In genomic region chr20:47246061-47246460, GRCh38 we compare ENCODE assay signal across 18 cellular contexts.
A peak's percentile ranks its signal among the peaks of the same experiment; 100 is the strongest.
DNase-seq lines count a peak whose midpoint lies in the region; ATAC-seq and TF ChIP-seq lines count a peak whose summit lies in the region.
"Had no signal": no experiment of that assay in that cellular context is flagged by ENCODE, and none has a peak within 500 bp of the region (broad histone marks: within the 10 kb centered on the region; RNA-seq: fewer than 3 reads in every experiment).

No MANE protein-coding gene starts in this region.

- H3K4me3 Mint-ChIP-seq in Calu3 (ENCODE audit: low read depth, unreplicated experiment) = no peak overlapping the region
- peak overlapping the region in 1 of 4 donors; percentile 45 for H3K4me3 Mint-ChIP-seq in IgD-negative memory B cell
- H3K4me3 Mint-ChIP-seq in brain = no peak overlapping the region
- peak overlapping the region in 1 of 8 donors; percentile 31 for H3K4me3 Mint-ChIP-seq in naive B cell

- ATAC-seq in naive B cell (ENCODE audit: low read depth in 2 of 2) (no peak), GM19455 (IDR thresholded peaks at IDR 0.05; ENCODE audit: unreplicated experiment) (no peak)
- ATAC-seq: HCT116, PC-3 had no signal

- H3K27ac Mint-ChIP-seq in Calu3 (ENCODE audit: unreplicated experiment) (no peak overlapping the region), IgD-negative memory B cell (peak overlapping the region in 2 of 3 donors; percentile 62 to 78), brain (peak overlapping the region; percentile 4 to 71 (median 31)), naive B cell (peak overlapping the region in 4 of 6 donors; percentile 13 to 88 (median 46))

- H3K4me1 Mint-ChIP-seq in Calu3 (ENCODE audit: low read depth, unreplicated experiment) (no peaks in the 10 kb centered on the region), IgD-negative memory B cell (no peaks in the 10 kb centered on the region), brain (peaks cover 23% of the 10 kb centered on the region), naive B cell (peaks cover 3 to 6% (median 6%) of the 10 kb centered on the region in 3 donors)

- no peaks in the 10 kb centered on the region for H3K27me3 Mint-ChIP-seq in Calu3 (ENCODE audit: unreplicated experiment)
- H3K27me3 Mint-ChIP-seq in IgD-negative memory B cell = no peaks in the 10 kb centered on the region
- no peaks in the 10 kb centered on the region for H3K27me3 Mint-ChIP-seq in brain
- no peaks in the 10 kb centered on the region for H3K27me3 Mint-ChIP-seq in naive B cell

- CTCF ChIA-PET in Calu3 (lab: Charles Lee) = interaction anchor here (1.0 kb wide), 1 partner anchor 29 kb away, joined by 5 read pairs; no protein-coding TSS in a partner anchor

- H3K36me3 Mint-ChIP-seq in Calu3 (ENCODE audit: insufficient read depth, unreplicated experiment) (peaks cover 37% of the 10 kb centered on the region), IgD-negative memory B cell (peaks cover 11% of the 10 kb centered on the region), brain (peaks cover 85% of the 10 kb centered on the region), naive B cell (peaks cover 21 to 28% of the 10 kb centered on the region in 2 donors)

- DNase-seq in Calu3 (no peak), naive B cell (no peak), NCI-H2029 treated with DMSO at 0.1 percent for 48 hours (lab: John Stamatoyannopoulos, UW) (no peak), posterior cingulate gyrus (no peak)
- DNase-seq: ACHN, DND-41, NCI-H1694 treated with DMSO at 0.1 percent for 48 hours, NCI-H2107, NCI-H510A treated with DMSO at 0.1 percent for 48 hours, NCI-H774, PC-3, RPMI8226, SHP77 treated with DMSO at 0.1 percent for 48 hours, SK-N-SH had no signal

- TF ChIP-seq CTCF in Calu3 (IDR thresholded peaks at IDR 0.05; ENCODE audit: unreplicated experiment) (no peak), brain (conservative IDR thresholded peaks at IDR 0.05) (no peak)

- BruUV-seq in Calu3 (replicated peaks; lab: Mats Ljungman, UMichigan) = TSS peak; percentile 29

- intact Hi-C loops in Calu3 (cut with micrococcal nuclease; ENCODE audit: unreplicated experiment) = no loop called here
- intact Hi-C loops in posterior cingulate gyrus (cut with DNase I) = no loop called here

- H3K9me3 Mint-ChIP-seq in Calu3 (ENCODE audit: low read depth, unreplicated experiment) (no peaks in the 10 kb centered on the region), IgD-negative memory B cell (no peaks in the 10 kb centered on the region), brain (peaks cover 0 to 2% (median 0%) of the 10 kb centered on the region in 5 experiments), naive B cell (no peaks in the 10 kb centered on the region)
